ENCODE assay signal across 8 cellular contexts in genomic region chr21:35051287-35051818, GRCh38. TPM values are rescaled to one million over a fixed set of nuclear protein-coding genes. Genes with fewer than 3 reads are reported as not detected.
A peak's percentile ranks its signal among the peaks of the same experiment; 100 is the strongest.
DNase-seq lines count a peak whose midpoint lies in the region; ATAC-seq and TF ChIP-seq lines count a peak whose summit lies in the region.

No MANE protein-coding gene starts in this region.

- H3T11ph ChIP-seq in H9 (ENCODE audit: low read length): no peak overlapping the region

- no peaks in the 10 kb centered on the region for H3K9me3 Mint-ChIP-seq in H9
- no peaks in the 10 kb centered on the region for H3K9me3 Mint-ChIP-seq in activated T-cell treated with anti-CD3 and anti-CD28 coated beads, Interleukin-2, amount 50 U/mL, for 72 hours

- H2AK5ac ChIP-seq in H9 (ENCODE audit: insufficient read length, low read length): no peak overlapping the region

- no peak overlapping the region for H3K23ac ChIP-seq in H9 (ENCODE audit: insufficient read length, low read depth, low read length)

- H3K79me2 ChIP-seq in H9 (ENCODE audit: insufficient read depth, low read length): no peaks in the 10 kb centered on the region
- peaks cover 22% of the 10 kb centered on the region for H3K79me2 ChIP-seq in OCI-LY3 (ENCODE audit: low read length)
- peaks cover 7% of the 10 kb centered on the region for H3K79me2 ChIP-seq in osteoblast (ENCODE audit: insufficient read depth, low read length)

- DNase-seq in AG09319 (ENCODE audit: extremely low read depth, low read depth) (peak; percentile 65), H9 (peak; percentile 85), fibroblast of the conjunctiva (ENCODE audit: low read depth) (peak; percentile 78), osteoblast (ENCODE audit: insufficient read length, low spot score, missing footprints) (peak; percentile 90), thyroid gland (peak; percentile 61 to 68), cerebellar cortex (ENCODE audit: low spot score) (no peak)
- peak; percentile 87 for DNase-seq in activated T-cell treated with anti-CD3 and anti-CD28 coated beads, Interleukin-2, amount 50 U/mL, for 72 hours

- no peaks in the 10 kb centered on the region for H3K79me1 ChIP-seq in H9 (ENCODE audit: insufficient read depth, low read depth, low read length, poor library complexity, severe bottlenecking)

- peaks cover 5% of the 10 kb centered on the region for H3K36me3 ChIP-seq in OCI-LY3 (replicated peaks; ENCODE audit: low read depth, low read length)
- H3K36me3 ChIP-seq in osteoblast (ENCODE audit: insufficient read depth, low read length): no peaks in the 10 kb centered on the region
- H3K36me3 ChIP-seq in thyroid gland: no peaks in the 10 kb centered on the region

- H3K4me3 ChIP-seq in OCI-LY3 (ENCODE audit: low read length) (peak overlapping the region; percentile 89), osteoblast (ENCODE audit: insufficient read depth, low read length) (no peak overlapping the region), thyroid gland (replicated peaks in 1 of 3) (no peak overlapping the region)

- no peaks in the 10 kb centered on the region for H3K23me2 ChIP-seq in H9 (ENCODE audit: insufficient read length, low read depth, low read length, poor library complexity, severe bottlenecking)

- no peak overlapping the region for H3K56ac ChIP-seq in H9 (ENCODE audit: insufficient read length, low read depth, low read length)

- no peaks in the 10 kb centered on the region; a peak in 1 of 7 replicates for H3K36me3 Mint-ChIP-seq in H9 (ENCODE audit: insufficient read depth in 1 of 3, low read depth in 3 of 3)
- peaks cover 0 to 2% of the 10 kb centered on the region in 2 donors for H3K36me3 Mint-ChIP-seq in activated T-cell treated with anti-CD3 and anti-CD28 coated beads, Interleukin-2, amount 50 U/mL, for 72 hours (ENCODE audit: insufficient read depth in 2 of 2)

- no peak overlapping the region for H3K27ac Mint-ChIP-seq in H9
- peak overlapping the region; percentile 41 for H3K27ac Mint-ChIP-seq in activated T-cell treated with anti-CD3 and anti-CD28 coated beads, Interleukin-2, amount 50 U/mL, for 72 hours

- TF ChIP-seq POLR2A in thyroid gland (IDR thresholded peaks at IDR 0.05): no peak

- ATAC-seq in activated T-cell treated with anti-CD3 and anti-CD28 coated beads, Interleukin-2, amount 50 U/mL, for 72 hours (replicated peaks in 1 of 2): peak; percentile 38 to 54

- no peak overlapping the region for H3K14ac ChIP-seq in H9 (ENCODE audit: insufficient read depth, low read length)

- H3K4me2 ChIP-seq in H9 (ENCODE audit: insufficient read depth, insufficient read length, low read length) (no peak overlapping the region), OCI-LY3 (ENCODE audit: low read length) (peak overlapping the region; percentile 97), osteoblast (ENCODE audit: insufficient read depth, low read length) (peak overlapping the region; percentile 41)

- H4K8ac ChIP-seq in H9 (replicated peaks; ENCODE audit: insufficient read length, low read depth, low read length): no peak overlapping the region

- no CpG with 5 or more reads among the region's 12 CpGs for WGBS in H9 (ENCODE audit: extremely low coverage, insufficient read length, low lambda C conversion rate)
- 21 to 23% methylated on average over 12 of the region's 12 CpGs for WGBS in thyroid gland, 2 donors

- no peak overlapping the region for H3K18ac ChIP-seq in H9 (ENCODE audit: insufficient read length, low read depth, low read length)

- H2BK120ac ChIP-seq in H9 (ENCODE audit: low read depth, low read length, poor library complexity, severe bottlenecking): no peak overlapping the region

- intact Hi-C loops in thyroid gland (cut with DNase I): no loop called here

- H2BK12ac ChIP-seq in H9 (ENCODE audit: insufficient read length, low read depth, low read length): no peak overlapping the region

- no peak overlapping the region for H3K27ac ChIP-seq in H9 (ENCODE audit: insufficient read length, low read depth, low read length)
- H3K27ac ChIP-seq in OCI-LY3 (ENCODE audit: low read length): peak overlapping the region; percentile 94
- peak overlapping the region; percentile 98 for H3K27ac ChIP-seq in osteoblast (ENCODE audit: low read depth, low read length)
- no peak overlapping the region for H3K27ac ChIP-seq in thyroid gland

- no peak overlapping the region for H3K4me3 Mint-ChIP-seq in H9
- peak overlapping the region; percentile 89 to 93 for H3K4me3 Mint-ChIP-seq in activated T-cell treated with anti-CD3 and anti-CD28 coated beads, Interleukin-2, amount 50 U/mL, for 72 hours

- no peak overlapping the region for H2BK5ac ChIP-seq in H9 (ENCODE audit: insufficient read length, low read length)

- no peak overlapping the region for H2BK20ac ChIP-seq in H9 (ENCODE audit: low read depth, low read length, poor library complexity, severe bottlenecking)

- H4K20me1 ChIP-seq in H9 (ENCODE audit: control insufficient read depth, insufficient read depth, insufficient read length) (no peaks in the 10 kb centered on the region), OCI-LY3 (ENCODE audit: insufficient read depth, low read length) (peaks cover 7% of the 10 kb centered on the region; the same call in 1 of the 2 replicates), osteoblast (ENCODE audit: insufficient read depth, low read length) (no peaks in the 10 kb centered on the region)

- no peak overlapping the region for H3K9ac ChIP-seq in H9 (ENCODE audit: extremely low read depth, insufficient read length, low read length)
- peak overlapping the region; percentile 69 for H3K9ac ChIP-seq in OCI-LY3 (ENCODE audit: low read length)

- TF ChIP-seq CTCF in AG09319 (IDR thresholded peaks at IDR 0.05; ENCODE audit: low read depth, low read length) (peak; percentile 58), H9 (conservative IDR thresholded peaks at IDR 0.05) (peak; percentile 81), OCI-LY3 (IDR thresholded peaks at IDR 0.05; ENCODE audit: low read depth, low read length) (peak; percentile 71), osteoblast (IDR thresholded peaks at IDR 0.05; ENCODE audit: extremely low read depth, low read depth, low read length) (peak; percentile 80), thyroid gland (IDR thresholded peaks at IDR 0.05) (peak in 4 of 6 experiments; percentile 14 to 43 (median 30))

- no peak overlapping the region for H3K4ac ChIP-seq in H9 (ENCODE audit: low read depth, low read length)

- H3K9me3 ChIP-seq in H9 (ENCODE audit: control insufficient read depth, low read depth, low read length) (no peaks in the 10 kb centered on the region), OCI-LY3 (ENCODE audit: insufficient read depth, low read length) (no peaks in the 10 kb centered on the region), osteoblast (ENCODE audit: low read depth, low read length) (no peaks in the 10 kb centered on the region), thyroid gland (no peaks in the 10 kb centered on the region)

- no peaks in the 10 kb centered on the region for H3K4me1 ChIP-seq in H9 (ENCODE audit: insufficient read depth, low read length)
- peaks cover 60% of the 10 kb centered on the region for H3K4me1 ChIP-seq in OCI-LY3 (ENCODE audit: low read length)
- H3K4me1 ChIP-seq in osteoblast (ENCODE audit: insufficient read depth, low read length): peaks cover 46% of the 10 kb centered on the region
- H3K4me1 ChIP-seq in thyroid gland: peaks cover 4 to 23% of the 10 kb centered on the region in 2 donors

- H3K4me1 Mint-ChIP-seq in H9: peaks cover 11 to 25% of the 10 kb centered on the region in 2 experiments
- peaks cover 69% of the 10 kb centered on the region for H3K4me1 Mint-ChIP-seq in activated T-cell treated with anti-CD3 and anti-CD28 coated beads, Interleukin-2, amount 50 U/mL, for 72 hours (ENCODE audit: low read depth)

- H2AFZ ChIP-seq in H9 (ENCODE audit: low read length) (no peak overlapping the region), OCI-LY3 (ENCODE audit: low read depth, low read length) (0 out of 2 replicates have a peak overlapping the region, but pooled peaks have one; percentile 34), osteoblast (ENCODE audit: low read length) (peak overlapping the region; percentile 59)

- peaks cover 7% of the 10 kb centered on the region for H3K27me3 Mint-ChIP-seq in H9 (ENCODE audit: low read depth)
- H3K27me3 Mint-ChIP-seq in activated T-cell treated with anti-CD3 and anti-CD28 coated beads, Interleukin-2, amount 50 U/mL, for 72 hours (ENCODE audit: low read depth): no peaks in the 10 kb centered on the region

- no peak overlapping the region for H4K5ac ChIP-seq in H9 (ENCODE audit: insufficient read length, low read depth, low read length)

- H2BK15ac ChIP-seq in H9 (ENCODE audit: low read depth, low read length): no peak overlapping the region

- no peaks in the 10 kb centered on the region for H3K27me3 ChIP-seq in H9 (ENCODE audit: insufficient read depth, low read length)
- H3K27me3 ChIP-seq in OCI-LY3 (ENCODE audit: low read depth, low read length): peaks cover 4% of the 10 kb centered on the region; the same call in 1 of the 2 replicates
- H3K27me3 ChIP-seq in osteoblast (ENCODE audit: insufficient read depth, low read length): no peaks in the 10 kb centered on the region
- H3K27me3 ChIP-seq in thyroid gland: no peaks in the 10 kb centered on the region

- no peak overlapping the region for H4K91ac ChIP-seq in H9 (ENCODE audit: insufficient read length, low read depth, low read length)

RNA-seq across cellular contexts. Expression of gene RUNX1, which starts 2.3 kb away (rescaled TPM):
- total RNA-seq in H9 (2021) (0.59 and 0.72 TPM in 2 replicates), osteoblast (40.9 and 60.4 TPM in 2 replicates), thyroid gland (10 to 100 TPM in 1 of 4 donors, 1 to 10 TPM in 3; 2.9 to 18.7 (median 7.7) TPM)
- 10 to 100 TPM; 36.6 to 56.2 TPM for total RNA-seq in activated T-cell treated with anti-CD3 and anti-CD28 coated beads, Interleukin-2, amount 50 U/mL, for 72 hours

Comparison
In these comparisons a context has a peak if more than half of its experiments do, and no peak if none do; other contexts are left out.
1. CTCF ChIP-seq: peak in every context shown above with its lines; median percentile 81 in H9; 80 in osteoblast; 71 in OCI-LY3; 58 in AG09319; 30 in thyroid gland.
2. H3K27ac ChIP-seq: peak in OCI-LY3 (single experiment) and osteoblast (single experiment); none in H9 (single experiment) and thyroid gland (0 of 3).
3. H3K4me3 Mint-ChIP-seq: peak in activated T-cell treated with anti-CD3 and anti-CD28 coated beads, Interleukin-2, amount 50 U/mL, for 72 hours (2 of 2); none in H9 (0 of 2).